9 cellular contexts compared by ENCODE assay signal in the genomic region with DNA sequence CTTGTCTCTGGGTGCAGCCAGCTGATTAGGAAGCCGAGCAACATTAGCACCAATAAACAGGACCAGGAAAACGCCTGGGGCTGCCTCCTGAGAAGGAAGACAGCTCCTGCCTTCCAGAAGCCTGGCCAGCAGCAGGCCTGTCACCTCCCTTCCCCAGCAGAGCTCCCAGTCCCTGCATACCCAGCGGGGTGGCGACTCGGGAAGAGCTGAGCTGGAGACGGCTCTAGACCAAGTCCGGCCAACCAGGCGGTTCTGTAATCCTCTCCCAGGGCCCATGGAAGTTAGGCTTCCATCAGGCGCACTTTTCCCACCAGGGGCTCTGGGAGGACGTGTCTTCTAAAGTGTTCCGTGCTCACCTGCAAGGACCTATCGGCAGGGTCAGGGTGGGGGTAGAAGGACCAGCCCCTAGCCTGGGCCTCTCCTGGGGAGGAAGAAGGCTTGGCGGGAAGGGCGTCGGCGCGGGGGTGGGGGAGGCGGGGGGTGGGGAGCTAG. TPM values are rescaled to one million over a fixed set of nuclear protein-coding genes. Genes with fewer than 3 reads are reported as not detected.
DNase-seq lines count a peak whose midpoint lies in the region; ATAC-seq and TF ChIP-seq lines count a peak whose summit lies in the region.
"Had no signal": no experiment of that assay in that cellular context is flagged by ENCODE, and none has a peak within 500 bp of the region (broad histone marks: within the 10 kb centered on the region; RNA-seq: fewer than 3 reads in every experiment).

No MANE protein-coding gene starts in this region.

- H3K27ac Mint-ChIP-seq in T-helper 17 cell: no peak overlapping the region

- H3K4me3 Mint-ChIP-seq in T-helper 17 cell: peak overlapping the region; percentile 62

- peak; percentile 37 for DNase-seq in GM20000 (ENCODE audit: low spot score)
- DNase-seq in T-helper 17 cell: no peak
- no peak for DNase-seq in smooth muscle cell (lab: John Stamatoyannopoulos, UW; ENCODE audit: unreplicated experiment)
- DNase-seq in RWPE1 (ENCODE audit: low spot score): no peak
- no peak for DNase-seq in left lobe of liver (ENCODE audit: low spot score)
- DNase-seq: NCI-H1105 treated with DMSO at 0.1 percent for 48 hours had no signal

- H2AFZ ChIP-seq in smooth muscle cell (ENCODE audit: low read depth): no peak overlapping the region

- peaks cover 4% of the 10 kb centered on the region for H3K36me3 Mint-ChIP-seq in T-helper 17 cell (ENCODE audit: low read depth)

- H3K36me3 ChIP-seq in iPS-20b (ENCODE audit: insufficient read depth, low read depth, low read length) (no peaks in the 10 kb centered on the region), smooth muscle cell (ENCODE audit: low read depth) (no peaks in the 10 kb centered on the region)

- H3K79me2 ChIP-seq in smooth muscle cell (ENCODE audit: low read depth): no peaks in the 10 kb centered on the region

- H3K4me3 ChIP-seq in iPS-20b (ENCODE audit: low read length): peak overlapping the region; percentile 66
- peak overlapping the region; percentile 35 for H3K4me3 ChIP-seq in smooth muscle cell

- H3K4me1 ChIP-seq in iPS-20b (ENCODE audit: insufficient read depth, low read length) (peaks cover 8% of the 10 kb centered on the region; the same call in 1 of the 2 replicates), smooth muscle cell (ENCODE audit: low read depth) (peaks cover 3% of the 10 kb centered on the region)

- POLR2A ChIA-PET in RWPE1 (lab: Yijun Ruan, JAX; ENCODE audit: low non-redundant PET): no interaction called here

- peaks cover 13% of the 10 kb centered on the region for H3K27me3 Mint-ChIP-seq in T-helper 17 cell

- TF ChIP-seq CTCF in GM20000 (IDR thresholded peaks at IDR 0.05; ENCODE audit: extremely low read depth, missing control alignments) (no peak), smooth muscle cell (IDR thresholded peaks at IDR 0.05; ENCODE audit: borderline replicate concordance, insufficient read depth, poor library complexity, severe bottlenecking) (no peak), RWPE1 (conservative IDR thresholded peaks at IDR 0.05; ENCODE audit: low read depth) (no peak)

- H3K27me3 ChIP-seq in iPS-20b (ENCODE audit: insufficient read depth, low read length) (peaks cover 32% of the 10 kb centered on the region), smooth muscle cell (ENCODE audit: low read depth) (peaks cover 18% of the 10 kb centered on the region)

- H3K4me2 ChIP-seq in smooth muscle cell: peak overlapping the region; percentile 85

- H3K9ac ChIP-seq in iPS-20b (ENCODE audit: low read depth, low read length) (peak overlapping the region; percentile 56; the same call in 1 of the 2 replicates), smooth muscle cell (ENCODE audit: low read depth) (no peak overlapping the region)

- CTCF ChIA-PET in RWPE1 (lab: Yijun Ruan, JAX): interaction anchor here (0.6 kb wide), 2 partner anchors 51 to 233 kb away, joined by 4 to 6 read pairs; no protein-coding TSS in a partner anchor

- H4K20me1 ChIP-seq in smooth muscle cell (ENCODE audit: low read depth): no peaks in the 10 kb centered on the region

- H3K4me1 Mint-ChIP-seq in T-helper 17 cell: peaks cover 9% of the 10 kb centered on the region

- WGBS in smooth muscle cell (ENCODE audit: low lambda C conversion rate): 4% methylated on average over 18 of the region's 18 CpGs

- ATAC-seq in T-helper 17 cell (no peak), left lobe of liver (no peak), HG03571 (IDR thresholded peaks at IDR 0.05; ENCODE audit: unreplicated experiment) (no peak)

- no peak overlapping the region for H3K27ac ChIP-seq in iPS-20b (ENCODE audit: low read length)
- H3K27ac ChIP-seq in smooth muscle cell (ENCODE audit: low read depth): no peak overlapping the region
- no peak overlapping the region for H3K27ac ChIP-seq in RWPE1

- no peaks in the 10 kb centered on the region for H3F3A ChIP-seq in smooth muscle cell (ENCODE audit: low read depth)

- no peaks in the 10 kb centered on the region for H3K9me3 ChIP-seq in T-helper 17 cell (ENCODE audit: control insufficient read depth, low read length, poor library complexity, severe bottlenecking)
- H3K9me3 ChIP-seq in iPS-20b (ENCODE audit: insufficient read depth, low read depth, low read length): no peaks in the 10 kb centered on the region
- H3K9me3 ChIP-seq in smooth muscle cell (replicated peaks; ENCODE audit: low read depth): no peaks in the 10 kb centered on the region

RNA-seq across cellular contexts. Expression of a gene that starts 12.0 kb away (rescaled TPM):
- total RNA-seq in T-helper 17 cell (10 to 100 TPM; 55.2 to 68.6 TPM), smooth muscle cell (13.4 and 54.7 TPM in 2 replicates), left lobe of liver (194 TPM)
- polyA plus RNA-seq in smooth muscle cell: 15.4 and 26.8 TPM in 2 replicates

RNA-seq across cellular contexts. Expression of a gene that starts 25.9 kb away (rescaled TPM):
- total RNA-seq in T-helper 17 cell (under 1 TPM; 0.13 to 0.37 TPM), smooth muscle cell (not detected in 2 replicates), left lobe of liver (not detected)
- polyA plus RNA-seq in smooth muscle cell: not detected in 2 replicates
- total RNA-seq: skeletal muscle tissue had no signal
